In the genomic region with DNA sequence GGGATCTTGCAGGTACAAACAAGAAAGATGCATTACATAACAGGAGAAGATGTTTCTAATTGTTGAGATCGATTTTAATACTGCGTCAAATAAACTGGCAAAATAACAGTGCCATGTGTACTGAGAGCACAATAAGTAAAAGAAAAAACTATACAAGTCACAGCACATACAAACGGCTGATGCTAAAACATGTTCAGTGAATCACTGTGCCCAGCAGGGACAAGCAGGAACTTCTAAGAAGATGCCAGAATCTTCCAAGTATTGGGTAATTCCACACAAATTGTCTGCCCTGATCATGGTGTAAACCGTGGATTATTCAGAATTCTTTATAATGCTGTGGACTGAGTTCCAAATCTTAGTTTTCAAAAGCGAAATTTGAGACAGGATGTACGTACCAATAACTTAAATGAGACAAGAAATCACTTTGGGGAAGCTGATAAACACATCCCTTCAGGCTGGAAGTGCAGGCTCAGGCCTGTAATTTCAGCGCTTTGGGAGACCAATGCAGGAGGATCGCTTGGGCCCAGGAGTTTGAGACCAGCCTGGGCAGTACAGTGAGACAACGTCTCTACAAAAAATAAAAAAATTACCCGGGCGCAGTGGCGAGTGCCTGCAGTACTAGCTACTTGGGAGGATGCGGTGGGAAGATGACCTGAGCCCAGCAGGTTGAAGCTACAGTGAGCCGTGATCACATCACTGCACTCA, we compare ENCODE assay signal across 14 cellular contexts. TPM values are rescaled to one million over a fixed set of nuclear protein-coding genes. Genes with fewer than 3 reads are reported as not detected.
A peak's percentile ranks its signal among the peaks of the same experiment; 100 is the strongest.
DNase-seq lines count a peak whose midpoint lies in the region; ATAC-seq and TF ChIP-seq lines count a peak whose summit lies in the region.
"Had no signal": no experiment of that assay in that cellular context is flagged by ENCODE, and none has a peak within 500 bp of the region (broad histone marks: within the 10 kb centered on the region; RNA-seq: fewer than 3 reads in every experiment).

No MANE protein-coding gene starts in this region.

- ATAC-seq in activated naive CD8-positive, alpha-beta T cell treated with anti-CD3 and anti-CD28 coated beads, Interleukin-2, amount 50 U/mL, for 24 hours, result no peak
- ATAC-seq in lower lobe of right lung, result no peak
- ATAC-seq in right lobe of liver, result no peak
- ATAC-seq in HG02763 (IDR thresholded peaks at IDR 0.05; ENCODE audit: unreplicated experiment), result no peak
- ATAC-seq: HCT116 had no signal

- H3K27me3 ChIP-seq in CD4-positive, alpha-beta memory T cell (ENCODE audit: insufficient read depth, low read length), result no peaks in the 10 kb centered on the region
- H3K27me3 ChIP-seq in Peyer's patch (no peaks in the 10 kb centered on the region), lower lobe of right lung (ENCODE audit: low read depth) (no peaks in the 10 kb centered on the region), right lobe of liver (no peaks in the 10 kb centered on the region)

- POLR2A ChIA-PET in CD4-positive, alpha-beta memory T cell (lab: Charles Lee; ENCODE audit: partially characterized antibody), result interaction anchor here (1.2 to 21.5 kb wide), 12 partner anchors 7 to 178 kb away, joined by 3 to 1208 read pairs (median 8); partner anchors contain the start of gene CD2

- CTCF ChIA-PET in CD4-positive, alpha-beta memory T cell (lab: Charles Lee; ENCODE audit: partially characterized antibody), result interaction anchor here (0.6 to 13.0 kb wide), 10 partner anchors 9 to 239 kb away, joined by 3 to 276 read pairs (median 4); partner anchors contain the start of gene CD2

- peaks cover 0 to 7% of the 10 kb centered on the region in 2 donors for H3K9me3 ChIP-seq in CD4-positive, alpha-beta memory T cell (ENCODE audit: control insufficient read depth in 1 of 2, low read length in 2 of 2)
- H3K9me3 ChIP-seq in Peyer's patch (peaks cover 0 to 4% (median 0%) of the 10 kb centered on the region in 4 donors), lower lobe of right lung (no peaks in the 10 kb centered on the region), right lobe of liver (peaks cover 0 to 7% (median 0%) of the 10 kb centered on the region in 4 donors)

- H3K36me3 ChIP-seq in CD4-positive, alpha-beta memory T cell (ENCODE audit: insufficient read depth, low read length), result no peaks in the 10 kb centered on the region
- H3K36me3 ChIP-seq in Peyer's patch, result no peaks in the 10 kb centered on the region
- no peaks in the 10 kb centered on the region for H3K36me3 ChIP-seq in lower lobe of right lung
- no peaks in the 10 kb centered on the region for H3K36me3 ChIP-seq in right lobe of liver

- TF ChIP-seq POLR2A in Peyer's patch (IDR thresholded peaks at IDR 0.05) (no peak), right lobe of liver (IDR thresholded peaks at IDR 0.05) (no peak)

- peak overlapping the region; percentile 89 to 99 (median 98) for H3K27ac Mint-ChIP-seq in CD4-positive, alpha-beta memory T cell
- H3K27ac Mint-ChIP-seq in activated naive CD8-positive, alpha-beta T cell treated with anti-CD3 and anti-CD28 coated beads, Interleukin-2, amount 50 U/mL, for 24 hours, result peak overlapping the region; percentile 93
- no peak overlapping the region for H3K27ac Mint-ChIP-seq in type B pancreatic cell

- 68% methylated on average over 14 of the region's 14 CpGs for WGBS in right lobe of liver (ENCODE audit: insufficient coverage, low coverage, low lambda C conversion rate, missing lambda C conversion rate)

- TF ChIP-seq CTCF in Peyer's patch (IDR thresholded peaks at IDR 0.05) (no peak), lower lobe of right lung (IDR thresholded peaks at IDR 0.05) (no peak), right lobe of liver (IDR thresholded peaks at IDR 0.05) (no peak), type B pancreatic cell (conservative IDR thresholded peaks at IDR 0.05) (no peak), foreskin fibroblast (IDR thresholded peaks at IDR 0.05; ENCODE audit: low read depth, low read length) (no peak)

- no peaks in the 10 kb centered on the region for H3K27me3 Mint-ChIP-seq in CD4-positive, alpha-beta memory T cell
- no peaks in the 10 kb centered on the region for H3K27me3 Mint-ChIP-seq in activated naive CD8-positive, alpha-beta T cell treated with anti-CD3 and anti-CD28 coated beads, Interleukin-2, amount 50 U/mL, for 24 hours
- no peaks in the 10 kb centered on the region for H3K27me3 Mint-ChIP-seq in type B pancreatic cell
- H3K27me3 Mint-ChIP-seq: brain had no signal

- peak overlapping the region; percentile 80 for H3K27ac ChIP-seq in CD4-positive, alpha-beta memory T cell (ENCODE audit: low read depth, low read length)
- H3K27ac ChIP-seq in Peyer's patch, result peak overlapping the region; percentile 62 to 74 (median 68)
- peak overlapping the region; percentile 5 for H3K27ac ChIP-seq in lower lobe of right lung
- H3K27ac ChIP-seq in right lobe of liver, result no peak overlapping the region

- peak in 4 of 5 donors; percentile 54 to 65 (median 60) for DNase-seq in CD4-positive, alpha-beta memory T cell
- peak in 1 of 3 donors; percentile 58 for DNase-seq in Peyer's patch
- DNase-seq in activated naive CD8-positive, alpha-beta T cell treated with anti-CD3 and anti-CD28 coated beads, Interleukin-2, amount 50 U/mL, for 24 hours, result no peak
- DNase-seq in lower lobe of right lung, result no peak
- no peak for DNase-seq in right lobe of liver
- DNase-seq in type B pancreatic cell (ENCODE audit: extremely low spot score, unreplicated experiment), result no peak
- DNase-seq in foreskin fibroblast, result no peak
- DNase-seq: AML-193; stimulated activated CD4-positive, alpha-beta T cell treated with anti-CD3 and anti-CD28 coated beads, Interleukin-15, amount 100 ng/mL, for 24 hours had no signal

- peaks cover 79% of the 10 kb centered on the region for H3K4me1 ChIP-seq in CD4-positive, alpha-beta memory T cell (ENCODE audit: insufficient read depth, low read length)
- H3K4me1 ChIP-seq in Peyer's patch, result no peaks in the 10 kb centered on the region
- no peaks in the 10 kb centered on the region for H3K4me1 ChIP-seq in lower lobe of right lung
- H3K4me1 ChIP-seq in right lobe of liver, result no peaks in the 10 kb centered on the region

- H3K36me3 Mint-ChIP-seq in CD4-positive, alpha-beta memory T cell, result peaks cover 24 to 32% of the 10 kb centered on the region in 2 donors
- H3K36me3 Mint-ChIP-seq in activated naive CD8-positive, alpha-beta T cell treated with anti-CD3 and anti-CD28 coated beads, Interleukin-2, amount 50 U/mL, for 24 hours (ENCODE audit: low read depth), result peaks cover 44% of the 10 kb centered on the region
- no peaks in the 10 kb centered on the region for H3K36me3 Mint-ChIP-seq in type B pancreatic cell
- H3K36me3 Mint-ChIP-seq: brain had no signal

- H3K4me3 Mint-ChIP-seq in CD4-positive, alpha-beta memory T cell, result peak overlapping the region; percentile 63 to 87 (median 82)
- peak overlapping the region; percentile 84 for H3K4me3 Mint-ChIP-seq in activated naive CD8-positive, alpha-beta T cell treated with anti-CD3 and anti-CD28 coated beads, Interleukin-2, amount 50 U/mL, for 24 hours
- H3K4me3 Mint-ChIP-seq in type B pancreatic cell, result no peak overlapping the region
- H3K4me3 Mint-ChIP-seq: brain had no signal

- H3K9me3 Mint-ChIP-seq in CD4-positive, alpha-beta memory T cell, result peaks cover 2 to 30% (median 21%) of the 10 kb centered on the region in 8 donors
- H3K9me3 Mint-ChIP-seq in activated naive CD8-positive, alpha-beta T cell treated with anti-CD3 and anti-CD28 coated beads, Interleukin-2, amount 50 U/mL, for 24 hours, result peaks cover 20% of the 10 kb centered on the region
- peaks cover 4% of the 10 kb centered on the region for H3K9me3 Mint-ChIP-seq in type B pancreatic cell

- H3K4me3 ChIP-seq in CD4-positive, alpha-beta memory T cell (ENCODE audit: low read length in 2 of 2), result peak overlapping the region in 1 of 2 donors; percentile 28
- H3K4me3 ChIP-seq in Peyer's patch, result no peak overlapping the region
- H3K4me3 ChIP-seq in lower lobe of right lung, result no peak overlapping the region
- H3K4me3 ChIP-seq in right lobe of liver, result no peak overlapping the region
- no peak overlapping the region for H3K4me3 ChIP-seq in foreskin fibroblast (ENCODE audit: low read depth in 1 of 2, low read length in 2 of 2)

- peaks cover 63 to 88% (median 73%) of the 10 kb centered on the region in 4 donors for H3K4me1 Mint-ChIP-seq in CD4-positive, alpha-beta memory T cell
- peaks cover 90% of the 10 kb centered on the region for H3K4me1 Mint-ChIP-seq in activated naive CD8-positive, alpha-beta T cell treated with anti-CD3 and anti-CD28 coated beads, Interleukin-2, amount 50 U/mL, for 24 hours
- H3K4me1 Mint-ChIP-seq in type B pancreatic cell (ENCODE audit: unreplicated experiment), result peaks cover 14% of the 10 kb centered on the region

- intact Hi-C loops in CD4-positive, alpha-beta memory T cell (cut with micrococcal nuclease), result loop anchor here (2.0 kb wide), 1 partner anchor 72 kb away; no protein-coding TSS in a partner anchor
- intact Hi-C loops in lower lobe of right lung (cut with DNase I) (no loop called here), right lobe of liver (cut with DNase I) (loop anchor here in 1 of 2 donors (10.0 kb wide), 1 partner anchor 64 kb away; no protein-coding TSS in a partner anchor)

RNA-seq across cellular contexts. Expression of gene CD2, which starts 54.4 kb away (rescaled TPM):
- total RNA-seq in CD4-positive, alpha-beta memory T cell, result 100 to 1,000 TPM; 305 to 316 TPM
- polyA plus RNA-seq in CD4-positive, alpha-beta memory T cell, result 100 to 1,000 TPM; 409 to 471 TPM
- total RNA-seq in Peyer's patch (10 to 100 TPM in 3 of 4 donors, 1 to 10 TPM in 1; 9.6 to 36.3 (median 20.9) TPM), lower lobe of right lung (9.8 TPM), right lobe of liver (1 to 10 TPM in 2 of 6 experiments, under 1 TPM in 4; 0.13 to 1.5 (median 0.66) TPM), type B pancreatic cell (ENCODE audit: low replicate concordance) (0.17 TPM in 1 of 2 replicates, not detected in the other)
- total RNA-seq: Daoy, lung microvascular endothelial cell had no signal

Comparison
In these comparisons a context has a peak if more than half of its experiments do, and no peak if none do; other contexts are left out.
1. DNase-seq: peak in CD4-positive, alpha-beta memory T cell (4 of 5); none in activated naive CD8-positive, alpha-beta T cell treated with anti-CD3 and anti-CD28 coated beads, Interleukin-2, amount 50 U/mL, for 24 hours (single experiment), lower lobe of right lung (single experiment), right lobe of liver (0 of 3), type B pancreatic cell (single experiment) and foreskin fibroblast (0 of 2).
2. H3K27ac ChIP-seq: peak in CD4-positive, alpha-beta memory T cell (single experiment), Peyer's patch (4 of 4) and lower lobe of right lung (single experiment); none in right lobe of liver (0 of 3).
3. RNA of gene CD2, which starts 54.4 kb away (total RNA-seq): 305 to 316 TPM in CD4-positive, alpha-beta memory T cell; 9.6 to 36.3 TPM in Peyer's patch, 9.8 TPM in lower lobe of right lung (single experiment), 0.13 to 1.5 TPM in right lobe of liver and 0.17 TPM in type B pancreatic cell; every median in the first group is over 4 times any median in the second.